Comparison of ENCODE assay signal across 10 cellular contexts in the genomic region with DNA sequence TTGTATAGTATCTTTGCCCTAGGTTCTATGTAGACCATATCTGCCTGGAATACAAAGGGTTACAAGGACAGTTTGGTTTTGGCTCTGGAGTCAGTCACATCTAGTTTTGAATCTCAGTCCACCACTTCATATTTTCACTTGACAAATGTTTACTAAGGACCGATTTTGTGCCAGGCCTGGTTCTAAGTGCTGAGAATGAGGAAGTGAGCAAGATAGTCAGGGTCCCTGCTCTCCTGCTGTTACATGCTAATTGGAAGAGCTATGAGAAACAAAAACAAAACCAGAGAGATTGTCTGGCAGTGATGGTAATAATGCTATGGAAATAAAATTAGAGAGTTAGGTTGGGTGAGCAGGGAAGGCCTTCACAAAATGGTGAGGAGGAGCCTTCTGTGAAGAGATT.
DNase-seq lines count a peak whose midpoint lies in the region; ATAC-seq and TF ChIP-seq lines count a peak whose summit lies in the region.
"Had no signal": no experiment of that assay in that cellular context is flagged by ENCODE, and none has a peak within 500 bp of the region (broad histone marks: within the 10 kb centered on the region; RNA-seq: fewer than 3 reads in every experiment).

No MANE protein-coding gene starts in this region.

- in situ Hi-C loops in HAP-1 (cut with MboI; ENCODE audit: low sequenced_read_pairs) = no loop called here

- H3K36me3 Mint-ChIP-seq in naive B cell = peaks cover 0 to 5% of the 10 kb centered on the region in 2 donors
- H3K36me3 Mint-ChIP-seq in T-helper 2 cell treated with Interferon-gamma antibody and Interleukin-4, amounts not matched to agents 5 μg/mL and 100 μg/mL, for 36 hours (ENCODE audit: low read depth) = no peaks in the 10 kb centered on the region

- no peaks in the 10 kb centered on the region for H3K27me3 Mint-ChIP-seq in naive B cell
- no peaks in the 10 kb centered on the region for H3K27me3 Mint-ChIP-seq in T-helper 2 cell treated with Interferon-gamma antibody and Interleukin-4, amounts not matched to agents 5 μg/mL and 100 μg/mL, for 36 hours (ENCODE audit: low read depth)

- H3K4me3 ChIP-seq in GM12865 (ENCODE audit: low read depth, low read length) = no peak overlapping the region
- no peak overlapping the region for H3K4me3 ChIP-seq in HAP-1
- H3K4me3 ChIP-seq: SK-N-MC had no signal

- H3K27me3 ChIP-seq in HAP-1 (ENCODE audit: low read depth) = no peaks in the 10 kb centered on the region

- H3K4me1 ChIP-seq in HAP-1 = no peaks in the 10 kb centered on the region

- H3K4me1 Mint-ChIP-seq in naive B cell = peaks cover 7 to 25% (median 16%) of the 10 kb centered on the region in 3 donors
- no peaks in the 10 kb centered on the region for H3K4me1 Mint-ChIP-seq in T-helper 2 cell treated with Interferon-gamma antibody and Interleukin-4, amounts not matched to agents 5 μg/mL and 100 μg/mL, for 36 hours (ENCODE audit: low read depth)
- H3K4me1 Mint-ChIP-seq: H9 had no signal

- ATAC-seq in HG02852 (IDR thresholded peaks at IDR 0.05; ENCODE audit: unreplicated experiment) (peak; percentile 67), naive B cell (ENCODE audit: low read depth in 2 of 2) (peak; percentile 87 to 95), GM21619 (IDR thresholded peaks at IDR 0.05; ENCODE audit: unreplicated experiment) (no peak)

- DNase-seq in GM12865 (ENCODE audit: low read depth) (peak; percentile 48), naive B cell (peak; percentile 41), HAP-1 (ENCODE audit: low spot score in 2 of 2) (no peak), NCI-H69 (lab: John Stamatoyannopoulos, UW) (no peak)
- no peak for DNase-seq in T-helper 2 cell treated with Interferon-gamma antibody and Interleukin-4, amounts not matched to agents 5 μg/mL and 100 μg/mL, for 36 hours (ENCODE audit: low spot score)
- DNase-seq: H9 had no signal

- peak overlapping the region; percentile 1 to 45 (median 22) for H3K27ac Mint-ChIP-seq in naive B cell
- no peak overlapping the region for H3K27ac Mint-ChIP-seq in T-helper 2 cell treated with Interferon-gamma antibody and Interleukin-4, amounts not matched to agents 5 μg/mL and 100 μg/mL, for 36 hours
- H3K27ac Mint-ChIP-seq: H9 had no signal

- peak overlapping the region; percentile 43 for H3K27ac ChIP-seq in VCaP
- H3K27ac ChIP-seq: SK-N-MC had no signal

- TF ChIP-seq CTCF in GM12865 (IDR thresholded peaks at IDR 0.05; ENCODE audit: insufficient read depth, low read depth, low read length, missing control alignments) = no peak
- no peak for TF ChIP-seq CTCF in VCaP (conservative IDR thresholded peaks at IDR 0.05)

- H3K9me3 Mint-ChIP-seq in naive B cell = peaks cover 0 to 9% (median 3%) of the 10 kb centered on the region in 7 donors
- H3K9me3 Mint-ChIP-seq in T-helper 2 cell treated with Interferon-gamma antibody and Interleukin-4, amounts not matched to agents 5 μg/mL and 100 μg/mL, for 36 hours = peaks cover 3% of the 10 kb centered on the region

- no peaks in the 10 kb centered on the region for H3K9me3 ChIP-seq in HAP-1

- no peaks in the 10 kb centered on the region for H3K36me3 ChIP-seq in HAP-1 (replicated peaks)

- peak overlapping the region in 2 of 8 donors; percentile 0 to 33 for H3K4me3 Mint-ChIP-seq in naive B cell
- H3K4me3 Mint-ChIP-seq in T-helper 2 cell treated with Interferon-gamma antibody and Interleukin-4, amounts not matched to agents 5 μg/mL and 100 μg/mL, for 36 hours = no peak overlapping the region
- H3K4me3 Mint-ChIP-seq: H9 had no signal

Comparison
In these comparisons a context has a peak if more than half of its experiments do, and no peak if none do; other contexts are left out.
1. DNase-seq: peak in GM12865 (single experiment) and naive B cell (single experiment); none in HAP-1 (0 of 2), T-helper 2 cell treated with Interferon-gamma antibody and Interleukin-4, amounts not matched to agents 5 μg/mL and 100 μg/mL, for 36 hours (single experiment) and NCI-H69 (single experiment).